In genomic region chr19:50437862-50438449, GRCh38 we compare ENCODE assay signal across 29 cellular contexts. TPM values are rescaled to one million over a fixed set of nuclear protein-coding genes. Genes with fewer than 3 reads are reported as not detected.
"Had no signal": no experiment of that assay in that cellular context is flagged by ENCODE, and none has a peak within 500 bp of the region (broad histone marks: within the 10 kb centered on the region; RNA-seq: fewer than 3 reads in every experiment).

No MANE protein-coding gene starts in this region.

- H3K27ac ChIP-seq: stomach, suprapubic skin, testis, thoracic aorta, thyroid gland, tibial artery, tibial nerve, transverse colon, upper lobe of left lung, upper lobe of right lung, uterus, vagina had no signal

- H3K36me3 ChIP-seq: stomach, suprapubic skin, thoracic aorta, thyroid gland, tibial artery, tibial nerve, transverse colon, upper lobe of left lung, upper lobe of right lung, uterus, vagina had no signal

- ATAC-seq: stimulated activated effector memory CD8-positive, alpha-beta T cell treated with anti-CD3 and anti-CD28 coated beads, Interleukin-12 subunit alpha, Interleukin-12 subunit beta, amount 100 ng/mL, for 72 hours; stimulated activated memory B cell treated with anti-CD40 and anti-IgM and Interleukin-4, amounts not matched to agents 10 μg/mL and 1 μg/mL and 100 μg/mL, for 72 hours; stimulated activated naive B cell treated with anti-CD40 and anti-IgM and Interleukin-4, amounts not matched to agents 10 μg/mL and 1 μg/mL and 100 μg/mL, for 72 hours; stimulated activated naive CD8-positive, alpha-beta T cell treated with anti-CD3 and anti-CD28 coated beads, Interleukin-15, amount 100 ng/mL, for 72 hours; stimulated activated naive CD8-positive, alpha-beta T cell treated with anti-CD3 and anti-CD28 coated beads, Interleukin-15, Interleukin-2, amounts not matched to agents 100 U/mL and 50 U/mL, for 24 hours; upper lobe of right lung had no signal

- H3K27me3 ChIP-seq: testis, thyroid gland, upper lobe of left lung, upper lobe of right lung, uterus, vagina had no signal

- H3K4me3 ChIP-seq: stomach, suprapubic skin, testis, thoracic aorta, thyroid gland, tibial artery, tibial nerve, transverse colon, upper lobe of left lung, upper lobe of right lung, uterus, vagina had no signal

- H3K4me1 ChIP-seq: stomach, suprapubic skin, testis, thyroid gland, tibial artery, transverse colon, upper lobe of right lung, uterus, vagina had no signal

- DNase-seq: stimulated activated CD4-positive, alpha-beta T cell treated with anti-CD3 and anti-CD28 coated beads, Interleukin-2, amount 100 ng/mL, for 48 hours; stimulated activated CD4-positive, alpha-beta T cell treated with anti-CD3 and anti-CD28 coated beads, Interleukin-4, amount 100 ng/mL, for 1 hour; stimulated activated CD4-positive, alpha-beta T cell treated with anti-CD3 and anti-CD28 coated beads, Interleukin-4, amount 100 ng/mL, for 24 hours; stimulated activated CD4-positive, alpha-beta T cell treated with anti-CD3 and anti-CD28 coated beads, Interleukin-4, amount 100 ng/mL, for 4 hours; stimulated activated CD8-positive, alpha-beta memory T cell treated with anti-CD3 and anti-CD28 coated beads, Interleukin-4, amount 100 ng/mL, for 48 hours; stimulated activated naive B cell treated with anti-CD40 and anti-IgM and Interleukin-4, amounts not matched to agents 10 μg/mL and 1 μg/mL and 100 μg/mL, for 72 hours; stimulated activated naive CD4-positive, alpha-beta T cell; stimulated activated naive CD4-positive, alpha-beta T cell treated with Interleukin-2 at 50 U/mL for 16 hours; stimulated activated naive CD8-positive, alpha-beta T cell treated with anti-CD3 and anti-CD28 coated beads, Interleukin-15, amount 100 ng/mL, for 72 hours; stimulated activated naive CD8-positive, alpha-beta T cell treated with anti-CD3 and anti-CD28 coated beads, Interleukin-15, Interleukin-2, amounts not matched to agents 100 U/mL and 50 U/mL, for 24 hours; stomach; substantia nigra; testis; thyroid gland; tibial artery; transverse colon; trophoblast cell; upper lobe of left lung; upper lobe of right lung; uterus had no signal

- H3K9me3 ChIP-seq: stomach, suprapubic skin, testis, thoracic aorta, thyroid gland, tibial artery, tibial nerve, transverse colon, upper lobe of left lung, upper lobe of right lung, uterus, vagina had no signal

RNA-seq across cellular contexts. Expression of gene MYBPC2, which starts 5.3 kb away (rescaled TPM):
- total RNA-seq: stomach, subcutaneous adipose tissue, vagina had no signal

RNA-seq across cellular contexts. Expression of gene SPIB, which starts 19.2 kb away (rescaled TPM):
- total RNA-seq: subcutaneous adipose tissue, suprapubic skin, temporal lobe, thoracic aorta, thyroid gland, vagina had no signal

RNA-seq across cellular contexts. Expression of gene GARIN5A, which starts 38.7 kb away (rescaled TPM):
- total RNA-seq: subcutaneous adipose tissue, tibial nerve, urinary bladder, vagina had no signal
